9 cellular contexts compared by ENCODE assay signal in genomic region chr1:38045431-38046332, GRCh38. TPM values are rescaled to one million over a fixed set of nuclear protein-coding genes. Genes with fewer than 3 reads are reported as not detected.
DNase-seq lines count a peak whose midpoint lies in the region; TF ChIP-seq lines count a peak whose summit lies in the region.
"Had no signal": no experiment of that assay in that cellular context is flagged by ENCODE, and none has a peak within 500 bp of the region (broad histone marks: within the 10 kb centered on the region; RNA-seq: fewer than 3 reads in every experiment).

No MANE protein-coding gene starts in this region.

- H3K36me3 ChIP-seq in rectal smooth muscle tissue (ENCODE audit: control insufficient read depth, insufficient read depth, low read length), result no peaks in the 10 kb centered on the region

- no peak overlapping the region for H3K9ac ChIP-seq in rectal smooth muscle tissue (ENCODE audit: low read length)

- peaks cover 9% of the 10 kb centered on the region for H3K4me1 Mint-ChIP-seq in activated CD4-positive, alpha-beta T cell treated with anti-CD3 and anti-CD28 coated beads, Interleukin-2, amount 10 ng/mL, durations not matched to agents 24 days and 14 days

- no peaks in the 10 kb centered on the region for H3K36me3 Mint-ChIP-seq in activated CD4-positive, alpha-beta T cell treated with anti-CD3 and anti-CD28 coated beads, Interleukin-2, amount 10 ng/mL, durations not matched to agents 24 days and 14 days (ENCODE audit: low read depth)

- H3K27ac Mint-ChIP-seq in activated CD4-positive, alpha-beta T cell treated with anti-CD3 and anti-CD28 coated beads, Interleukin-2, amount 10 ng/mL, durations not matched to agents 24 days and 14 days, result no peak overlapping the region
- H3K27ac Mint-ChIP-seq: T-helper 1 cell treated with Interleukin-12 subunit alpha and Interleukin-12 subunit beta and Interleukin-4 antibody, amounts not matched to agents 30 μg/mL and 1 μg/mL, for 36 hours had no signal

- H3K4me3 ChIP-seq in rectal smooth muscle tissue (ENCODE audit: low read length), result peak overlapping the region; percentile 16

- peaks cover 31% of the 10 kb centered on the region for H3K27me3 ChIP-seq in rectal smooth muscle tissue (ENCODE audit: control insufficient read depth, insufficient read depth, low read length)

- H3K27me3 Mint-ChIP-seq in activated CD4-positive, alpha-beta T cell treated with anti-CD3 and anti-CD28 coated beads, Interleukin-2, amount 10 ng/mL, durations not matched to agents 24 days and 14 days, result peaks cover 59% of the 10 kb centered on the region

- TF ChIP-seq CTCF in GM20000 (IDR thresholded peaks at IDR 0.05; ENCODE audit: extremely low read depth, missing control alignments), result no peak

- DNase-seq in activated CD4-positive, alpha-beta T cell treated with anti-CD3 and anti-CD28 coated beads, Interleukin-2, amount 10 ng/mL, durations not matched to agents 24 days and 14 days, result peak; percentile 68
- DNase-seq in activated CD4-positive, alpha-beta T cell treated with anti-CD3 and anti-CD28 coated beads, Interleukin-2, amount 50 U/mL, for 1 hour, result no peak
- peak; percentile 56 for DNase-seq in NCI-H2029 treated with DMSO at 0.1 percent for 48 hours (lab: John Stamatoyannopoulos, UW)
- DNase-seq in ecto neural progenitor cell (ENCODE audit: low spot score), result peak; percentile 74
- no peak for DNase-seq in kidney tubule cell (ENCODE audit: low spot score)
- no peak for DNase-seq in GM20000 (ENCODE audit: low spot score)
- no peak for DNase-seq in NCI-H446 (lab: John Stamatoyannopoulos, UW)

- H3K4me3 Mint-ChIP-seq in activated CD4-positive, alpha-beta T cell treated with anti-CD3 and anti-CD28 coated beads, Interleukin-2, amount 10 ng/mL, durations not matched to agents 24 days and 14 days, result peak overlapping the region; percentile 30
- H3K4me3 Mint-ChIP-seq: T-helper 1 cell treated with Interleukin-12 subunit alpha and Interleukin-12 subunit beta and Interleukin-4 antibody, amounts not matched to agents 30 μg/mL and 1 μg/mL, for 36 hours had no signal

- no peak overlapping the region for H3K27ac ChIP-seq in rectal smooth muscle tissue (ENCODE audit: low read depth, low read length)

- H3K4me1 ChIP-seq in rectal smooth muscle tissue (ENCODE audit: control insufficient read depth, insufficient read depth, low read length), result peaks cover 2% of the 10 kb centered on the region

- no peaks in the 10 kb centered on the region for H3K9me3 Mint-ChIP-seq in activated CD4-positive, alpha-beta T cell treated with anti-CD3 and anti-CD28 coated beads, Interleukin-2, amount 10 ng/mL, durations not matched to agents 24 days and 14 days
- H3K9me3 Mint-ChIP-seq: T-helper 1 cell treated with Interleukin-12 subunit alpha and Interleukin-12 subunit beta and Interleukin-4 antibody, amounts not matched to agents 30 μg/mL and 1 μg/mL, for 36 hours had no signal

- intact Hi-C loops in activated CD4-positive, alpha-beta T cell treated with anti-CD3 and anti-CD28 coated beads, Interleukin-2, amount 10 ng/mL, durations not matched to agents 24 days and 14 days (cut with micrococcal nuclease), result loop anchor here (1.0 to 5.0 kb wide), 2 partner anchors 33 to 772 kb away; partner anchors contain the start of gene UTP11

RNA-seq across cellular contexts. Expression of gene POU3F1, which starts 0.9 kb away (rescaled TPM):
- total RNA-seq in activated CD4-positive, alpha-beta T cell treated with anti-CD3 and anti-CD28 coated beads, Interleukin-2, amount 10 ng/mL, durations not matched to agents 24 days and 14 days, result 1.4 and 1.5 TPM in 2 replicates

RNA-seq across cellular contexts. Expression of gene UTP11, which starts 33.1 kb away (rescaled TPM):
- total RNA-seq in activated CD4-positive, alpha-beta T cell treated with anti-CD3 and anti-CD28 coated beads, Interleukin-2, amount 10 ng/mL, durations not matched to agents 24 days and 14 days, result 99.5 and 111 TPM in 2 replicates

RNA-seq across cellular contexts. Expression of gene FHL3, which starts 40.4 kb away (rescaled TPM):
- total RNA-seq in activated CD4-positive, alpha-beta T cell treated with anti-CD3 and anti-CD28 coated beads, Interleukin-2, amount 10 ng/mL, durations not matched to agents 24 days and 14 days, result 40.8 and 41.9 TPM in 2 replicates

RNA-seq across cellular contexts. Expression of gene SF3A3, which starts 55.9 kb away (rescaled TPM):
- total RNA-seq in activated CD4-positive, alpha-beta T cell treated with anti-CD3 and anti-CD28 coated beads, Interleukin-2, amount 10 ng/mL, durations not matched to agents 24 days and 14 days, result 132 and 144 TPM in 2 replicates

Comparison
In these comparisons a context has a peak if more than half of its experiments do, and no peak if none do; other contexts are left out.
1. DNase-seq: peak in activated CD4-positive, alpha-beta T cell treated with anti-CD3 and anti-CD28 coated beads, Interleukin-2, amount 10 ng/mL, durations not matched to agents 24 days and 14 days (single experiment), NCI-H2029 treated with DMSO at 0.1 percent for 48 hours (single experiment) and ecto neural progenitor cell (single experiment); none in activated CD4-positive, alpha-beta T cell treated with anti-CD3 and anti-CD28 coated beads, Interleukin-2, amount 50 U/mL, for 1 hour (single experiment), kidney tubule cell (single experiment), GM20000 (single experiment) and NCI-H446 (0 of 2).